Comparison of ENCODE assay signal across 8 cellular contexts in genomic region chr22:33923033-33923432, GRCh38. TPM values are rescaled to one million over a fixed set of nuclear protein-coding genes. Genes with fewer than 3 reads are reported as not detected.
DNase-seq lines count a peak whose midpoint lies in the region; ATAC-seq and TF ChIP-seq lines count a peak whose summit lies in the region.

No MANE protein-coding gene starts in this region.

- no peak for TF ChIP-seq CTCF in AG04449 (IDR thresholded peaks at IDR 0.05; ENCODE audit: insufficient read depth, low read length, missing control alignments)

- H3K9me3 Mint-ChIP-seq in dendritic cell treated with granulocyte-macrophage colony-stimulating factor and Interleukin-4, amounts not matched to agents 40 ng/mL and 50 ng/mL, for 4 days, result no peaks in the 10 kb centered on the region
- H3K9me3 Mint-ChIP-seq in naive B cell, result no peaks in the 10 kb centered on the region

- H3K36me3 ChIP-seq in HUES64 (ENCODE audit: insufficient read depth, low read length), result no peaks in the 10 kb centered on the region

- H3K27me3 Mint-ChIP-seq in dendritic cell treated with granulocyte-macrophage colony-stimulating factor and Interleukin-4, amounts not matched to agents 40 ng/mL and 50 ng/mL, for 4 days, result peaks cover 74% of the 10 kb centered on the region
- peaks cover 0 to 59% (median 13%) of the 10 kb centered on the region in 3 donors for H3K27me3 Mint-ChIP-seq in naive B cell

- CTCF ChIA-PET in AG04449 (lab: Yijun Ruan, JAX), result interaction anchor here (0.6 to 3.9 kb wide), 37 partner anchors 9 to 1308 kb away, joined by 3 to 56 read pairs (median 4); no protein-coding TSS in a partner anchor
- CTCF ChIA-PET in HEK293T (lab: Yijun Ruan, JAX), result interaction anchor here (0.6 to 1.9 kb wide), 7 partner anchors 12 to 621 kb away, joined by 3 to 8 read pairs (median 4); no protein-coding TSS in a partner anchor

- DNase-seq in AG04449 (ENCODE audit: low read depth, low spot score) (no peak), naive B cell (no peak), HEK293T (ENCODE audit: extremely low spot score) (no peak), midbrain (lab: John Stamatoyannopoulos, UW) (no peak), NCI-H128 (lab: John Stamatoyannopoulos, UW; ENCODE audit: unreplicated experiment) (no peak)

- H3K9ac ChIP-seq in HUES64 (ENCODE audit: low read depth, low read length), result peak overlapping the region; percentile 75; the same call in 1 of the 2 replicates

- POLR2A ChIA-PET in AG04449 (lab: Yijun Ruan, JAX), result interaction anchor here (0.7 kb wide), 1 partner anchor 401 kb away, joined by 3 read pairs; no protein-coding TSS in a partner anchor
- POLR2A ChIA-PET in HEK293T (lab: Yijun Ruan, JAX), result interaction anchor here (1.1 to 1.5 kb wide), 2 partner anchors 13 to 24 kb away, joined by 3 to 4 read pairs; no protein-coding TSS in a partner anchor

- peaks cover 25% of the 10 kb centered on the region for H3K4me1 ChIP-seq in HUES64 (ENCODE audit: insufficient read depth, low read length)

- no peak overlapping the region for H3K27ac Mint-ChIP-seq in dendritic cell treated with granulocyte-macrophage colony-stimulating factor and Interleukin-4, amounts not matched to agents 40 ng/mL and 50 ng/mL, for 4 days
- H3K27ac Mint-ChIP-seq in naive B cell, result peak overlapping the region in 2 of 6 donors; percentile 63 to 80

- H3K27ac ChIP-seq in HUES64 (ENCODE audit: low read depth, low read length), result peak overlapping the region; percentile 80; the same call in 1 of the 2 replicates

- peaks cover 8% of the 10 kb centered on the region for H3K27me3 ChIP-seq in HUES64 (ENCODE audit: insufficient read depth, low read length)

- peak overlapping the region; percentile 30 for H3K4me3 Mint-ChIP-seq in dendritic cell treated with granulocyte-macrophage colony-stimulating factor and Interleukin-4, amounts not matched to agents 40 ng/mL and 50 ng/mL, for 4 days
- peak overlapping the region; percentile 85 to 98 (median 94) for H3K4me3 Mint-ChIP-seq in naive B cell

- intact Hi-C loops in dendritic cell treated with granulocyte-macrophage colony-stimulating factor and Interleukin-4, amounts not matched to agents 40 ng/mL and 50 ng/mL, for 4 days (cut with micrococcal nuclease), result loop anchor here (5.0 kb wide), 1 partner anchor 189 kb away; no protein-coding TSS in a partner anchor

- H3K4me3 ChIP-seq in AG04449 (ENCODE audit: low read depth, low read length) (peak overlapping the region; percentile 74), HUES64 (ENCODE audit: low read length) (peak overlapping the region; percentile 72)

- ATAC-seq in naive B cell (ENCODE audit: low read depth in 2 of 2), result no peak
- ATAC-seq in HG02981 (IDR thresholded peaks at IDR 0.05; ENCODE audit: unreplicated experiment), result no peak

- peaks cover 24% of the 10 kb centered on the region for H3K4me1 Mint-ChIP-seq in dendritic cell treated with granulocyte-macrophage colony-stimulating factor and Interleukin-4, amounts not matched to agents 40 ng/mL and 50 ng/mL, for 4 days (ENCODE audit: low read depth)
- H3K4me1 Mint-ChIP-seq in naive B cell, result peaks cover 33 to 38% (median 34%) of the 10 kb centered on the region in 3 donors

- H3K36me3 Mint-ChIP-seq in dendritic cell treated with granulocyte-macrophage colony-stimulating factor and Interleukin-4, amounts not matched to agents 40 ng/mL and 50 ng/mL, for 4 days (ENCODE audit: low read depth), result no peaks in the 10 kb centered on the region
- H3K36me3 Mint-ChIP-seq in naive B cell, result no peaks in the 10 kb centered on the region

- H3K9me3 ChIP-seq in HUES64 (ENCODE audit: insufficient read depth, low read depth, low read length), result no peaks in the 10 kb centered on the region

- 2% methylated on average over 2 of the region's 5 CpGs for WGBS in HUES64

TF ChIP-seq in HEK293T, 16 proteins besides CTCF, POLR2A, EP300 and RAD21:
- TF ChIP-seq ARNT (IDR thresholded peaks at IDR 0.05) (no peak), CTBP1 (IDR thresholded peaks at IDR 0.05; ENCODE audit: borderline replicate concordance) (no peak), SUZ12 (IDR thresholded peaks at IDR 0.05) (no peak), BHLHE40 (IDR thresholded peaks at IDR 0.05; ENCODE audit: borderline replicate concordance) (no peak), FOXM1 (IDR thresholded peaks at IDR 0.05; ENCODE audit: borderline replicate concordance) (no peak)
TF ChIP-seq in HEK293T: peak in this region for 0.

RNA-seq across cellular contexts. Expression of gene LARGE1, which starts 2.8 kb away (rescaled TPM):
- polyA plus RNA-seq in HUES64 (2013, experiment 1 of 2), result 28.9 TPM
- 30.0 TPM for polyA plus RNA-seq in HUES64 (2013, experiment 2 of 2)
- polyA plus RNA-seq in naive B cell (ENCODE audit: low read depth in 6 of 6), result 1 to 10 TPM; 3.6 to 9.5 (median 5.6) TPM
